Comparison of ENCODE assay signal across 10 cellular contexts in the genomic region with DNA sequence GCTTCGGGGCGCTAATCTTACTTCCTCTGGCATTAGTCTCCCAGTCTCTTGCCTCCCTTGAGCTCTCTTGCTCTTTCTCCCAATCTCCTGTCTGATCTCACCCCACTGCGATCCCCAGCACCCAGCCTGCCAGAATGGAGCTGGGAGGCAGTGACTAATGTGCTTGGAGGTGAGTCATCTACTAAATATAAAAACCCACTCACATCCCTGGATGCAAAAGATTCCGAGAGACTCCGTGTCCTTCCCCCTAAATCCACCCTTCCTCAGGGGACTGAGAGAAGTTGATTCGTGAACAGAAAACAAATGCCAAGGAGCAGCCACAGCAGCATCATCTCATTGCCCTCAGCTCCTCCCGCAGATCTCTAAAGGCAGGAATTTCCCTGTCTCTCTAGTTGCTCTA. TPM values are rescaled to one million over a fixed set of nuclear protein-coding genes. Genes with fewer than 3 reads are reported as not detected.
DNase-seq lines count a peak whose midpoint lies in the region; ATAC-seq and TF ChIP-seq lines count a peak whose summit lies in the region.
"Had no signal": no experiment of that assay in that cellular context is flagged by ENCODE, and none has a peak within 500 bp of the region (broad histone marks: within the 10 kb centered on the region; RNA-seq: fewer than 3 reads in every experiment).

No MANE protein-coding gene starts in this region.

- H3K36me3 Mint-ChIP-seq in activated CD8-positive, alpha-beta memory T cell treated with anti-CD3 and anti-CD28 coated beads, Interleukin-2, amount 10 ng/mL, durations not matched to agents 7 days and 5 days: no peaks in the 10 kb centered on the region

- H3K79me2 ChIP-seq in GM23248 (ENCODE audit: insufficient read depth): no peaks in the 10 kb centered on the region

- H3K27me3 Mint-ChIP-seq in activated CD8-positive, alpha-beta memory T cell treated with anti-CD3 and anti-CD28 coated beads, Interleukin-2, amount 10 ng/mL, durations not matched to agents 7 days and 5 days: peaks cover 4% of the 10 kb centered on the region

- no peaks in the 10 kb centered on the region for H3K4me1 Mint-ChIP-seq in activated CD8-positive, alpha-beta memory T cell treated with anti-CD3 and anti-CD28 coated beads, Interleukin-2, amount 10 ng/mL, durations not matched to agents 7 days and 5 days
- H3K4me1 Mint-ChIP-seq: GM23338 had no signal

- TF ChIP-seq CTCF in fibroblast of villous mesenchyme (IDR thresholded peaks at IDR 0.05; ENCODE audit: insufficient read depth, low read depth, low read length): no peak

- H2AFZ ChIP-seq in GM23248: peak overlapping the region; percentile 46; the same call in 1 of the 2 replicates
- H2AFZ ChIP-seq: GM23338 had no signal

- no peaks in the 10 kb centered on the region for H3K9me3 ChIP-seq in GM23248 (ENCODE audit: low read depth)

- 1% methylated on average over 7 of the region's 7 CpGs for WGBS in GM23248 (ENCODE audit: low coverage in 1 of 2, low lambda C conversion rate in 2 of 2, missing lambda C conversion rate in 2 of 2), 2 experiments

- in situ Hi-C loops in GM23248 (cut with MboI): loop anchor here (5.0 kb wide), 1 partner anchor 141 kb away; no protein-coding TSS in a partner anchor

- H3K4me2 ChIP-seq in GM23248 (ENCODE audit: unreplicated experiment): peak overlapping the region; percentile 67
- H3K4me2 ChIP-seq: GM23338 had no signal

- no peaks in the 10 kb centered on the region for H3K36me3 ChIP-seq in GM23248 (ENCODE audit: low read depth)

- H3K4me1 ChIP-seq in GM23248 (ENCODE audit: insufficient read depth): peaks cover 11% of the 10 kb centered on the region

- DNase-seq in GM23248: peak; percentile 96
- DNase-seq in SW 1271 (lab: John Stamatoyannopoulos, UW): peak; percentile 70 to 78
- DNase-seq in fibroblast of villous mesenchyme (ENCODE audit: low read depth): peak; percentile 27
- DNase-seq in sciatic nerve (ENCODE audit: low spot score): no peak
- no peak for DNase-seq in activated T-cell treated with anti-CD3 and anti-CD28 coated beads for 4 hours
- no peak for DNase-seq in activated CD8-positive, alpha-beta memory T cell treated with anti-CD3 and anti-CD28 coated beads, Interleukin-2, amount 10 ng/mL, durations not matched to agents 7 days and 5 days
- DNase-seq in NK-92 (lab: John Stamatoyannopoulos, UW; ENCODE audit: unreplicated experiment): no peak
- DNase-seq: activated T-cell treated with anti-CD3 and anti-CD28 coated beads, Interleukin-2, amount 50 U/mL, for 48 hours had no signal

- no peak overlapping the region for H3K27ac Mint-ChIP-seq in activated CD8-positive, alpha-beta memory T cell treated with anti-CD3 and anti-CD28 coated beads, Interleukin-2, amount 10 ng/mL, durations not matched to agents 7 days and 5 days
- H3K27ac Mint-ChIP-seq: GM23338 had no signal

- no peak overlapping the region for H3K4me3 Mint-ChIP-seq in activated CD8-positive, alpha-beta memory T cell treated with anti-CD3 and anti-CD28 coated beads, Interleukin-2, amount 10 ng/mL, durations not matched to agents 7 days and 5 days
- H3K4me3 Mint-ChIP-seq: GM23338 had no signal

- ATAC-seq in sciatic nerve (peak; percentile 67), HG03439 (IDR thresholded peaks at IDR 0.05; ENCODE audit: unreplicated experiment) (no peak)
- no peak for ATAC-seq in activated CD8-positive, alpha-beta memory T cell treated with anti-CD3 and anti-CD28 coated beads, Interleukin-2, amount 10 ng/mL, durations not matched to agents 7 days and 5 days
- ATAC-seq: GM23338 had no signal

- peak overlapping the region; percentile 15; the same call in 1 of the 2 replicates for H3K9ac ChIP-seq in GM23248

- intact Hi-C loops in sciatic nerve (cut with DNase I): no loop called here

- H3K27me3 ChIP-seq in GM23248 (replicated peaks; ENCODE audit: insufficient read depth): peaks cover 16% of the 10 kb centered on the region; the same call in 1 of the 2 replicates

- H4K20me1 ChIP-seq in GM23248 (ENCODE audit: insufficient read depth): no peaks in the 10 kb centered on the region

- CTCF ChIA-PET in activated CD8-positive, alpha-beta memory T cell treated with anti-CD3 and anti-CD28 coated beads, Interleukin-2, amount 10 ng/mL, durations not matched to agents 7 days and 5 days (lab: Charles Lee): interaction anchor here (1.9 kb wide), 1 partner anchor 143 kb away, joined by 5 read pairs; no protein-coding TSS in a partner anchor

- peak overlapping the region; percentile 35 for H3K27ac ChIP-seq in GM23248

- H3K4me3 ChIP-seq in GM23248 (peak overlapping the region; percentile 37; the same call in 1 of the 2 replicates), fibroblast of villous mesenchyme (ENCODE audit: low read depth, low read length) (no peak overlapping the region)
- H3K4me3 ChIP-seq: GM23338 had no signal

- H3K9me2 ChIP-seq in GM23248 (ENCODE audit: insufficient read depth): no peaks in the 10 kb centered on the region

- no peaks in the 10 kb centered on the region for H3K9me3 Mint-ChIP-seq in activated CD8-positive, alpha-beta memory T cell treated with anti-CD3 and anti-CD28 coated beads, Interleukin-2, amount 10 ng/mL, durations not matched to agents 7 days and 5 days (ENCODE audit: low read depth)
- H3K9me3 Mint-ChIP-seq: GM23338 had no signal

- H3F3A ChIP-seq in GM23248 (ENCODE audit: insufficient read depth): peaks cover 9% of the 10 kb centered on the region; the same call in 1 of the 2 replicates

RNA-seq across cellular contexts. Expression of a gene that starts 45.7 kb away (rescaled TPM):
- not detected in 2 replicates for total RNA-seq in GM23248 (2014; rRNA removed; shearing (Covaris generic))
- polyA plus RNA-seq in GM23248 (2016; fragmentation: Nextera tagmentation; extraction: Ambion mirVana): not detected in 2 replicates
- not detected in 2 replicates for total RNA-seq in fibroblast of villous mesenchyme
- 0.45 TPM for total RNA-seq in sciatic nerve
- not detected for total RNA-seq in activated CD8-positive, alpha-beta memory T cell treated with anti-CD3 and anti-CD28 coated beads, Interleukin-2, amount 10 ng/mL, durations not matched to agents 7 days and 5 days

Comparison
In these comparisons a context has a peak if more than half of its experiments do, and no peak if none do; other contexts are left out.
1. DNase-seq: peak in GM23248 (single experiment), SW 1271 (2 of 2) and fibroblast of villous mesenchyme (single experiment); none in sciatic nerve (single experiment), activated T-cell treated with anti-CD3 and anti-CD28 coated beads for 4 hours (single experiment), activated CD8-positive, alpha-beta memory T cell treated with anti-CD3 and anti-CD28 coated beads, Interleukin-2, amount 10 ng/mL, durations not matched to agents 7 days and 5 days (single experiment) and NK-92 (single experiment).